Comparison of ENCODE assay signal across 23 cellular contexts in genomic region chr6:143283887-143284640, GRCh38.
DNase-seq lines count a peak whose midpoint lies in the region; ATAC-seq and TF ChIP-seq lines count a peak whose summit lies in the region.
"Had no signal": no experiment of that assay in that cellular context is flagged by ENCODE, and none has a peak within 500 bp of the region (broad histone marks: within the 10 kb centered on the region; RNA-seq: fewer than 3 reads in every experiment).

No MANE protein-coding gene starts in this region.

- H3K27me3 Mint-ChIP-seq in effector memory CD8-positive, alpha-beta T cell = no peaks in the 10 kb centered on the region
- H3K27me3 Mint-ChIP-seq: activated T-cell treated with anti-CD3 and anti-CD28 coated beads, Interleukin-2, amount 50 U/mL, for 24 hours; B cell; naive thymus-derived CD8-positive, alpha-beta T cell; stimulated activated naive B cell treated with anti-CD40 and anti-IgM and Interleukin-4, amounts not matched to agents 10 μg/mL and 1 μg/mL and 100 μg/mL, for 72 hours had no signal

- DNase-seq in GM04503 (ENCODE audit: low read depth) (peak; percentile 88), astrocyte of the cerebellum (ENCODE audit: low read depth) (peak; percentile 72), fibroblast of the aortic adventitia (ENCODE audit: low read depth) (peak; percentile 89), thoracic aorta (ENCODE audit: low spot score) (no peak), NCI-H1105 (lab: John Stamatoyannopoulos, UW) (no peak), left lobe of liver (ENCODE audit: low spot score) (no peak)
- no peak for DNase-seq in effector memory CD8-positive, alpha-beta T cell
- DNase-seq: activated CD4-positive, CD25-positive, alpha-beta regulatory T cell treated with anti-CD3 and anti-CD28 coated beads, Interleukin-2, amount 50 U/mL, for 72 hours; activated naive CD4-positive, alpha-beta T cell treated with anti-CD3 and anti-CD28 coated beads for 36 hours; activated T-cell treated with anti-CD3 and anti-CD28 coated beads, Interleukin-2, amount 50 U/mL, for 24 hours; body of pancreas; COR-L47; DND-41; kidney glomerular epithelial cell; naive thymus-derived CD8-positive, alpha-beta T cell; NCI-H69; right lobe of liver; stimulated activated naive B cell treated with anti-CD40 and anti-IgM and Interleukin-4, amounts not matched to agents 10 μg/mL and 1 μg/mL and 100 μg/mL, for 72 hours; SW 1271; thyroid gland had no signal

- no peak overlapping the region for H3K4me3 Mint-ChIP-seq in effector memory CD8-positive, alpha-beta T cell
- H3K4me3 Mint-ChIP-seq: activated naive CD4-positive, alpha-beta T cell treated with anti-CD3 and anti-CD28 coated beads for 36 hours; activated T-cell treated with anti-CD3 and anti-CD28 coated beads, Interleukin-2, amount 50 U/mL, for 24 hours; B cell; naive thymus-derived CD8-positive, alpha-beta T cell; stimulated activated naive B cell treated with anti-CD40 and anti-IgM and Interleukin-4, amounts not matched to agents 10 μg/mL and 1 μg/mL and 100 μg/mL, for 72 hours had no signal

- H3K27ac ChIP-seq in thoracic aorta = peak overlapping the region; percentile 43 to 50
- H3K27ac ChIP-seq: body of pancreas, coronary artery, parathyroid adenoma, right lobe of liver, thyroid gland had no signal

- TF ChIP-seq CTCF in astrocyte of the cerebellum (IDR thresholded peaks at IDR 0.05; ENCODE audit: low read depth, low read length, missing control alignments) (no peak), fibroblast of the aortic adventitia (IDR thresholded peaks at IDR 0.05; ENCODE audit: insufficient read depth, low read length) (no peak), thoracic aorta (IDR thresholded peaks at IDR 0.05) (no peak)

- no peaks in the 10 kb centered on the region for H3K9me3 ChIP-seq in thoracic aorta
- H3K9me3 ChIP-seq: body of pancreas, right lobe of liver, thyroid gland had no signal

- no peaks in the 10 kb centered on the region for H3K4me1 Mint-ChIP-seq in effector memory CD8-positive, alpha-beta T cell (ENCODE audit: low read depth in 2 of 2)
- H3K4me1 Mint-ChIP-seq: B cell had no signal

- no peaks in the 10 kb centered on the region for H3K36me3 ChIP-seq in thoracic aorta
- H3K36me3 ChIP-seq: thyroid gland had no signal

- no peaks in the 10 kb centered on the region for H3K9me3 Mint-ChIP-seq in effector memory CD8-positive, alpha-beta T cell
- H3K9me3 Mint-ChIP-seq: activated naive CD4-positive, alpha-beta T cell treated with anti-CD3 and anti-CD28 coated beads for 36 hours; activated T-cell treated with anti-CD3 and anti-CD28 coated beads, Interleukin-2, amount 50 U/mL, for 24 hours; naive thymus-derived CD8-positive, alpha-beta T cell had no signal

- H3K27ac Mint-ChIP-seq in effector memory CD8-positive, alpha-beta T cell = no peak overlapping the region
- H3K27ac Mint-ChIP-seq: activated naive CD4-positive, alpha-beta T cell treated with anti-CD3 and anti-CD28 coated beads for 36 hours; activated T-cell treated with anti-CD3 and anti-CD28 coated beads, Interleukin-2, amount 50 U/mL, for 24 hours; B cell; naive thymus-derived CD8-positive, alpha-beta T cell; stimulated activated naive B cell treated with anti-CD40 and anti-IgM and Interleukin-4, amounts not matched to agents 10 μg/mL and 1 μg/mL and 100 μg/mL, for 72 hours had no signal

- H3K4me1 ChIP-seq in thoracic aorta (ENCODE audit: control insufficient read depth in 1 of 2, low read depth in 2 of 2) = peaks cover 13 to 51% of the 10 kb centered on the region in 2 donors
- H3K4me1 ChIP-seq: body of pancreas, parathyroid adenoma, right lobe of liver had no signal

- H3K4me3 ChIP-seq in astrocyte of the cerebellum (ENCODE audit: low read depth, low read length) (no peak overlapping the region), fibroblast of the aortic adventitia (ENCODE audit: low read depth, low read length) (no peak overlapping the region), thoracic aorta (peak overlapping the region; percentile 62)
- H3K4me3 ChIP-seq: body of pancreas, coronary artery, right lobe of liver, thyroid gland had no signal

- ATAC-seq in thoracic aorta (ENCODE audit: insufficient number of reproducible peaks, low FRiP score, low read depth) (no peak), left lobe of liver (no peak)
- ATAC-seq in effector memory CD8-positive, alpha-beta T cell (replicated peaks) = no peak
- ATAC-seq: body of pancreas; naive thymus-derived CD8-positive, alpha-beta T cell; right lobe of liver; stimulated activated naive B cell treated with anti-CD40 and anti-IgM and Interleukin-4, amounts not matched to agents 10 μg/mL and 1 μg/mL and 100 μg/mL, for 72 hours had no signal

- H3K36me3 Mint-ChIP-seq in effector memory CD8-positive, alpha-beta T cell (ENCODE audit: insufficient read depth) = no peaks in the 10 kb centered on the region

- in situ Hi-C loops in astrocyte of the cerebellum (cut with HindIII; ENCODE audit: low sequenced_read_pairs) = no loop called here

- no peaks in the 10 kb centered on the region for H3K27me3 ChIP-seq in thoracic aorta (replicated peaks; ENCODE audit: insufficient read depth)
- H3K27me3 ChIP-seq: body of pancreas, right lobe of liver, thyroid gland had no signal

Comparison
In these comparisons a context has a peak if more than half of its experiments do, and no peak if none do; other contexts are left out.
1. DNase-seq: peak in GM04503 (single experiment), astrocyte of the cerebellum (single experiment) and fibroblast of the aortic adventitia (single experiment); none in thoracic aorta (single experiment), NCI-H1105 (single experiment), left lobe of liver (single experiment) and effector memory CD8-positive, alpha-beta T cell (0 of 3).